In genomic region chr15:89677381-89677780, GRCh38 we compare ENCODE assay signal across 18 cellular contexts. TPM values are rescaled to one million over a fixed set of nuclear protein-coding genes. Genes with fewer than 3 reads are reported as not detected.
A peak's percentile ranks its signal among the peaks of the same experiment; 100 is the strongest.
DNase-seq lines count a peak whose midpoint lies in the region; ATAC-seq and TF ChIP-seq lines count a peak whose summit lies in the region.
"Had no signal": no experiment of that assay in that cellular context is flagged by ENCODE, and none has a peak within 500 bp of the region (broad histone marks: within the 10 kb centered on the region; RNA-seq: fewer than 3 reads in every experiment).

No MANE protein-coding gene starts in this region.

- intact Hi-C loops in colonic mucosa (cut with DNase I): no loop called here
- intact Hi-C loops in esophagus muscularis mucosa (cut with DNase I): no loop called here

- peaks cover 0 to 2% of the 10 kb centered on the region in 2 donors for H3K36me3 Mint-ChIP-seq in stimulated activated naive B cell treated with anti-CD40 and anti-IgM and Interleukin-4, amounts not matched to agents 10 μg/mL and 1 μg/mL and 100 μg/mL, for 72 hours

- H3K4me1 ChIP-seq in colonic mucosa: no peaks in the 10 kb centered on the region
- peaks cover 27 to 50% (median 37%) of the 10 kb centered on the region in 4 donors for H3K4me1 ChIP-seq in esophagus muscularis mucosa
- peaks cover 4 to 65% (median 39%) of the 10 kb centered on the region in 5 donors for H3K4me1 ChIP-seq in subcutaneous abdominal adipose tissue (ENCODE audit: control insufficient read depth in 5 of 5, insufficient read depth in 5 of 5, low read length in 5 of 5)

- H3K36me3 ChIP-seq in colonic mucosa (no peaks in the 10 kb centered on the region), esophagus muscularis mucosa (no peaks in the 10 kb centered on the region), subcutaneous abdominal adipose tissue (ENCODE audit: control insufficient read depth in 5 of 5, insufficient read depth in 5 of 5, low read length in 5 of 5) (peaks cover 0 to 31% (median 24%) of the 10 kb centered on the region in 5 donors)

- no peaks in the 10 kb centered on the region for H3K4me1 Mint-ChIP-seq in stimulated activated naive B cell treated with anti-CD40 and anti-IgM and Interleukin-4, amounts not matched to agents 10 μg/mL and 1 μg/mL and 100 μg/mL, for 72 hours
- H3K4me1 Mint-ChIP-seq: CD4-positive, alpha-beta memory T cell had no signal

- H3K4me3 ChIP-seq in colonic mucosa (no peak overlapping the region), esophagus muscularis mucosa (no peak overlapping the region), subcutaneous abdominal adipose tissue (ENCODE audit: low read depth in 1 of 5, low read length in 5 of 5) (peak overlapping the region; percentile 52 to 99 (median 85))
- H3K4me3 ChIP-seq: GM23338 had no signal

- no peak for TF ChIP-seq POLR2A in esophagus muscularis mucosa (IDR thresholded peaks at IDR 0.05; ENCODE audit: low read depth)

- no peak overlapping the region for H3K4me3 Mint-ChIP-seq in stimulated activated naive B cell treated with anti-CD40 and anti-IgM and Interleukin-4, amounts not matched to agents 10 μg/mL and 1 μg/mL and 100 μg/mL, for 72 hours
- H3K4me3 Mint-ChIP-seq: CD4-positive, alpha-beta memory T cell; GM23338; H9 had no signal

- ATAC-seq in stimulated activated naive B cell treated with anti-CD40 and anti-IgM and Interleukin-4, amounts not matched to agents 10 μg/mL and 1 μg/mL and 100 μg/mL, for 72 hours (replicated peaks): no peak
- ATAC-seq: GM23338, HCT116 had no signal

- no peak overlapping the region for H3K27ac ChIP-seq in colonic mucosa
- H3K27ac ChIP-seq in esophagus muscularis mucosa (replicated peaks in 1 of 4): no peak overlapping the region
- peak overlapping the region; percentile 79 for H3K27ac ChIP-seq in subcutaneous abdominal adipose tissue (ENCODE audit: low read depth, low read length)

- no peaks in the 10 kb centered on the region for H3K27me3 ChIP-seq in colonic mucosa
- no peaks in the 10 kb centered on the region for H3K27me3 ChIP-seq in esophagus muscularis mucosa
- H3K27me3 ChIP-seq in subcutaneous abdominal adipose tissue (ENCODE audit: control insufficient read depth in 5 of 5, insufficient read depth in 4 of 5, low read length in 5 of 5): no peaks in the 10 kb centered on the region

- no peaks in the 10 kb centered on the region for H3K9me3 Mint-ChIP-seq in stimulated activated naive B cell treated with anti-CD40 and anti-IgM and Interleukin-4, amounts not matched to agents 10 μg/mL and 1 μg/mL and 100 μg/mL, for 72 hours
- H3K9me3 Mint-ChIP-seq: CD4-positive, alpha-beta memory T cell; GM23338; H9 had no signal

- H3K9ac ChIP-seq in colonic mucosa (ENCODE audit: low read depth in 2 of 2, low read length in 2 of 2): no peak overlapping the region
- peak overlapping the region; percentile 64 to 90 (median 83) for H3K9ac ChIP-seq in subcutaneous abdominal adipose tissue (ENCODE audit: low read length in 5 of 5)

- WGBS in esophagus muscularis mucosa: 100% methylated on average over 1 of the region's 1 CpG

- TF ChIP-seq CTCF in colonic mucosa (IDR thresholded peaks at IDR 0.05): no peak
- no peak for TF ChIP-seq CTCF in esophagus muscularis mucosa (IDR thresholded peaks at IDR 0.05)

- no peak for TF ChIP-seq EP300 in esophagus muscularis mucosa (IDR thresholded peaks at IDR 0.05)

- no peaks in the 10 kb centered on the region for H3K9me3 ChIP-seq in colonic mucosa
- H3K9me3 ChIP-seq in esophagus muscularis mucosa: no peaks in the 10 kb centered on the region
- no peaks in the 10 kb centered on the region for H3K9me3 ChIP-seq in subcutaneous abdominal adipose tissue (ENCODE audit: control insufficient read depth in 5 of 5, low read length in 5 of 5)

- DNase-seq in colonic mucosa (peak; percentile 5), esophagus muscularis mucosa (ENCODE audit: extremely low spot score) (peak; percentile 87), NCI-H2196 treated with DMSO at 0.1 percent for 48 hours (lab: John Stamatoyannopoulos, UW; ENCODE audit: unreplicated experiment) (no peak), foreskin melanocyte (no peak)
- no peak for DNase-seq in stimulated activated naive B cell treated with anti-CD40 and anti-IgM and Interleukin-4, amounts not matched to agents 10 μg/mL and 1 μg/mL and 100 μg/mL, for 72 hours
- DNase-seq: C1 segment of cervical spinal cord; Calu3; CD4-positive, alpha-beta memory T cell; COR-L47; DMS53; DMS79 treated with DMSO at 0.1 percent for 48 hours; GF-D8; H9 had no signal

- no peak overlapping the region for H3K27ac Mint-ChIP-seq in stimulated activated naive B cell treated with anti-CD40 and anti-IgM and Interleukin-4, amounts not matched to agents 10 μg/mL and 1 μg/mL and 100 μg/mL, for 72 hours
- H3K27ac Mint-ChIP-seq: CD4-positive, alpha-beta memory T cell; GM23338; H9 had no signal

- peaks cover 5 to 17% of the 10 kb centered on the region in 2 donors for H3K27me3 Mint-ChIP-seq in stimulated activated naive B cell treated with anti-CD40 and anti-IgM and Interleukin-4, amounts not matched to agents 10 μg/mL and 1 μg/mL and 100 μg/mL, for 72 hours

RNA-seq across cellular contexts. Expression of gene PLIN1, which starts 1.8 kb away (rescaled TPM):
- total RNA-seq in colonic mucosa (1 to 10 TPM in 1 of 2 donors, under 1 TPM in 1; 0.90 to 1.2 TPM), esophagus muscularis mucosa (1 to 10 TPM in 3 of 4 donors, under 1 TPM in 1; 0.99 to 5.8 (median 2.8) TPM)
- total RNA-seq: A172 had no signal

RNA-seq across cellular contexts. Expression of gene PEX11A, which starts 13.2 kb away (rescaled TPM):
- total RNA-seq in colonic mucosa (10 to 100 TPM; 14.7 to 19.0 TPM), esophagus muscularis mucosa (10 to 100 TPM; 10.8 to 20.2 (median 15.4) TPM)

RNA-seq across cellular contexts. Expression of gene WDR93, which starts 13.2 kb away (rescaled TPM):
- total RNA-seq in colonic mucosa (under 1 TPM in 1 of 2 donors, not detected in 1; 0.13 TPM), esophagus muscularis mucosa (under 1 TPM in 3 of 4 donors, not detected in 1; 0.13 to 0.42 (median 0.17) TPM)
- total RNA-seq: A172; A673; Calu3; CD4-positive, alpha-beta memory T cell; H9 had no signal

RNA-seq across cellular contexts. Expression of gene KIF7, which starts 22.1 kb away (rescaled TPM):
- total RNA-seq in colonic mucosa (1 to 10 TPM; 1.1 to 1.2 TPM), esophagus muscularis mucosa (10 to 100 TPM; 10.8 to 23.6 (median 18.9) TPM)
- total RNA-seq: CD4-positive, alpha-beta memory T cell had no signal

Comparison
In these comparisons a context has a peak if more than half of its experiments do, and no peak if none do; other contexts are left out.
1. DNase-seq: peak in colonic mucosa (single experiment) and esophagus muscularis mucosa (single experiment); none in NCI-H2196 treated with DMSO at 0.1 percent for 48 hours (single experiment), foreskin melanocyte (single experiment) and stimulated activated naive B cell treated with anti-CD40 and anti-IgM and Interleukin-4, amounts not matched to agents 10 μg/mL and 1 μg/mL and 100 μg/mL, for 72 hours (single experiment).
2. H3K4me3 ChIP-seq: peak in subcutaneous abdominal adipose tissue (5 of 5); none in colonic mucosa (single experiment) and esophagus muscularis mucosa (0 of 4).
3. H3K9ac ChIP-seq: peak in subcutaneous abdominal adipose tissue (5 of 5); none in colonic mucosa (0 of 2).